Comparison of ENCODE assay signal across 10 cellular contexts in genomic region chr15:92091155-92091734, GRCh38.
DNase-seq lines count a peak whose midpoint lies in the region; ATAC-seq and TF ChIP-seq lines count a peak whose summit lies in the region.
"Had no signal": no experiment of that assay in that cellular context is flagged by ENCODE, and none has a peak within 500 bp of the region (broad histone marks: within the 10 kb centered on the region; RNA-seq: fewer than 3 reads in every experiment).

No MANE protein-coding gene starts in this region.

- H3K79me2 ChIP-seq in Loucy (ENCODE audit: insufficient read depth, low read length), result no peaks in the 10 kb centered on the region

- H2AFZ ChIP-seq in Loucy (ENCODE audit: low read length), result no peak overlapping the region

- no peaks in the 10 kb centered on the region for H3K9me2 ChIP-seq in Loucy (replicated peaks; ENCODE audit: low read depth, low read length)

- TF ChIP-seq CTCF in Loucy (conservative IDR thresholded peaks at IDR 0.05; ENCODE audit: low read length) (peak; percentile 83), kidney epithelial cell (IDR thresholded peaks at IDR 0.05; ENCODE audit: insufficient read depth, low read length, poor library complexity, severe bottlenecking) (peak; percentile 86)

- peak; percentile 34 for DNase-seq in NCI-H1105 treated with DMSO at 0.1 percent for 48 hours (lab: John Stamatoyannopoulos, UW)
- DNase-seq in NCI-H1105 (lab: John Stamatoyannopoulos, UW), result no peak
- peak; percentile 76 for DNase-seq in astrocyte of the hippocampus (ENCODE audit: low read depth, low spot score)
- DNase-seq in kidney epithelial cell (ENCODE audit: low read depth), result no peak
- DNase-seq in hepatic stellate cell (ENCODE audit: low spot score), result no peak

- no peak for ATAC-seq in GM19324 (IDR thresholded peaks at IDR 0.05; ENCODE audit: low FRiP score, unreplicated experiment)
- ATAC-seq in HG03442 (IDR thresholded peaks at IDR 0.05; ENCODE audit: unreplicated experiment), result no peak

- H3K36me3 ChIP-seq in Loucy (ENCODE audit: insufficient read depth, low read length) (no peaks in the 10 kb centered on the region), kidney epithelial cell (ENCODE audit: control insufficient read depth, insufficient read depth, low read length) (no peaks in the 10 kb centered on the region)
- H3K36me3 ChIP-seq: BLaER1, ovary had no signal

- H3F3A ChIP-seq in Loucy (ENCODE audit: low read depth), result no peaks in the 10 kb centered on the region

- no peaks in the 10 kb centered on the region for H3K9me3 ChIP-seq in Loucy (ENCODE audit: insufficient read depth, low read depth, low read length)
- H3K9me3 ChIP-seq: BLaER1, ovary had no signal

- H3K27me3 ChIP-seq in Loucy (ENCODE audit: insufficient read depth, low read length, poor library complexity, severe bottlenecking) (no peaks in the 10 kb centered on the region), kidney epithelial cell (ENCODE audit: control insufficient read depth, insufficient read depth, low read length) (no peaks in the 10 kb centered on the region)
- H3K27me3 ChIP-seq: BLaER1, ovary had no signal

- no peak overlapping the region for H3K9ac ChIP-seq in Loucy (ENCODE audit: low read depth, low read length, poor library complexity, severe bottlenecking)
- H3K9ac ChIP-seq: BLaER1 had no signal

- no peaks in the 10 kb centered on the region for H4K20me1 ChIP-seq in Loucy (ENCODE audit: insufficient read depth, low read length, poor library complexity, severe bottlenecking)
- H4K20me1 ChIP-seq: BLaER1 had no signal

- H3K4me1 ChIP-seq in Loucy (ENCODE audit: insufficient read depth, low read length, poor library complexity, severe bottlenecking), result peaks cover 20% of the 10 kb centered on the region

- H3K4me2 ChIP-seq in Loucy (ENCODE audit: low read depth, low read length, poor library complexity, severe bottlenecking), result no peak overlapping the region
- H3K4me2 ChIP-seq: BLaER1 had no signal

- no peak overlapping the region for H3K4me3 ChIP-seq in Loucy (ENCODE audit: low read length, poor library complexity, severe bottlenecking)
- no peak overlapping the region for H3K4me3 ChIP-seq in kidney epithelial cell (ENCODE audit: low read depth, low read length)
- H3K4me3 ChIP-seq: BLaER1, ovary had no signal

Comparison
In these comparisons a context has a peak if more than half of its experiments do, and no peak if none do; other contexts are left out.
1. DNase-seq: peak in NCI-H1105 treated with DMSO at 0.1 percent for 48 hours (single experiment) and astrocyte of the hippocampus (single experiment); none in NCI-H1105 (single experiment), kidney epithelial cell (single experiment) and hepatic stellate cell (single experiment).